In genomic region chr7:133051719-133052118, GRCh38 we compare ENCODE assay signal across 14 cellular contexts.
"Had no signal": no experiment of that assay in that cellular context is flagged by ENCODE, and none has a peak within 500 bp of the region (broad histone marks: within the 10 kb centered on the region; RNA-seq: fewer than 3 reads in every experiment).

No MANE protein-coding gene starts in this region.

- H3K36me3 ChIP-seq: brain microvascular endothelial cell, lower lobe of right lung had no signal

- H3K27ac ChIP-seq: lower lobe of right lung had no signal

- H3K9me3 ChIP-seq: lower lobe of right lung had no signal

- DNase-seq: activated CD4-positive, alpha-beta T cell treated with anti-CD3 and anti-CD28 coated beads, Interleukin-2, amount 50 U/mL, for 48 hours; activated naive CD8-positive, alpha-beta T cell treated with anti-CD3 and anti-CD28 coated beads for 36 hours; cortex of kidney; effector CD4-positive, alpha-beta T cell; hippocampal formation; left colon; lower lobe of right lung; occipital lobe; stimulated activated naive CD8-positive, alpha-beta T cell treated with anti-CD3 and anti-CD28 coated beads, Interleukin-15, Interleukin-2, amounts not matched to agents 100 U/mL and 50 U/mL, for 24 hours had no signal

- ATAC-seq: esophagus mucosa, left colon, lower lobe of right lung had no signal

- H3K4me3 ChIP-seq: lower lobe of right lung, skin epidermis had no signal

- FAIRE-seq: islet of Langerhans, TTC549 had no signal

- H3K27me3 ChIP-seq: brain microvascular endothelial cell had no signal
